Comparison of ENCODE assay signal across 22 cellular contexts in genomic region chr1:152697701-152698600, GRCh38. TPM values are rescaled to one million over a fixed set of nuclear protein-coding genes. Genes with fewer than 3 reads are reported as not detected.
"Had no signal": no experiment of that assay in that cellular context is flagged by ENCODE, and none has a peak within 500 bp of the region (broad histone marks: within the 10 kb centered on the region; RNA-seq: fewer than 3 reads in every experiment).

Gene LCE2A (plus strand): TSS chr1:152698345. CDS start chr1:152698902, 557 bp downstream.

- H3K4me3 ChIP-seq: body of pancreas, coronary artery, lower lobe of right lung, skin epidermis, upper lobe of right lung had no signal

- FAIRE-seq: frontal cortex had no signal

- H3K27me3 ChIP-seq: body of pancreas, upper lobe of right lung had no signal

- H3K36me3 Mint-ChIP-seq: activated naive CD8-positive, alpha-beta T cell treated with anti-CD3 and anti-CD28 coated beads for 36 hours had no signal

- H3K4me1 Mint-ChIP-seq: activated naive CD8-positive, alpha-beta T cell treated with anti-CD3 and anti-CD28 coated beads for 36 hours; central memory CD8-positive, alpha-beta T cell; nephron; WTC11 had no signal

- H3K27ac Mint-ChIP-seq: activated naive CD8-positive, alpha-beta T cell treated with anti-CD3 and anti-CD28 coated beads for 36 hours; nephron; WTC11 had no signal

- DNase-seq: activated CD4-positive, alpha-beta T cell treated with anti-CD3 and anti-CD28 coated beads for 4 hours; activated CD8-positive, alpha-beta memory T cell treated with anti-CD3 and anti-CD28 coated beads for 24 hours; activated naive CD8-positive, alpha-beta T cell treated with anti-CD3 and anti-CD28 coated beads for 36 hours; amygdala; body of pancreas; head of caudate nucleus; left cardiac atrium; lower lobe of right lung; occipital lobe; stimulated activated CD4-positive, alpha-beta T cell treated with anti-CD3 and anti-CD28 coated beads, Interleukin-15, amount 100 ng/mL, for 24 hours; stimulated activated CD4-positive, alpha-beta T cell treated with anti-CD3 and anti-CD28 coated beads, Interleukin-4, amount 100 ng/mL, for 24 hours; stimulated activated naive CD4-positive, alpha-beta T cell treated with Interleukin-2 at 50 U/mL for 16 hours; substantia nigra; T-helper 2 cell; upper lobe of right lung had no signal

- H3K27ac ChIP-seq: body of pancreas, coronary artery, lower lobe of right lung, skin epidermis, upper lobe of right lung had no signal

- H3K4me1 ChIP-seq: body of pancreas, lower lobe of right lung, upper lobe of right lung had no signal

- H3K36me3 ChIP-seq: lower lobe of right lung, upper lobe of right lung had no signal

- H3K9me3 ChIP-seq: body of pancreas, lower lobe of right lung, upper lobe of right lung had no signal

- H3K9me3 Mint-ChIP-seq: central memory CD8-positive, alpha-beta T cell had no signal

- ATAC-seq: body of pancreas, left cardiac atrium, lower lobe of right lung, upper lobe of right lung, WTC11 had no signal

- H3K4me3 Mint-ChIP-seq: activated naive CD8-positive, alpha-beta T cell treated with anti-CD3 and anti-CD28 coated beads for 36 hours; central memory CD8-positive, alpha-beta T cell; nephron; WTC11 had no signal

RNA-seq across cellular contexts. Expression of gene LCE2A, which starts in this region (rescaled TPM):
- total RNA-seq: activated naive CD8-positive, alpha-beta T cell treated with anti-CD3 and anti-CD28 coated beads for 36 hours; body of pancreas; frontal cortex; left cardiac atrium; lower lobe of right lung; occipital lobe; posterior vena cava; upper lobe of right lung; WTC11 had no signal
